22 cellular contexts compared by ENCODE assay signal in genomic region chr5:173793677-173794570, GRCh38.
A peak's percentile ranks its signal among the peaks of the same experiment; 100 is the strongest.
DNase-seq lines count a peak whose midpoint lies in the region; ATAC-seq, FAIRE-seq and TF ChIP-seq lines count a peak whose summit lies in the region.
"Had no signal": no experiment of that assay in that cellular context is flagged by ENCODE, and none has a peak within 500 bp of the region (broad histone marks: within the 10 kb centered on the region; RNA-seq: fewer than 3 reads in every experiment).

No MANE protein-coding gene starts in this region.

- H3K4me2 ChIP-seq in A549 = peak overlapping the region; percentile 24; the same call in 2 of the 3 replicates
- no peak overlapping the region for H3K4me2 ChIP-seq in mesenchymal stem cell (ENCODE audit: low read length, poor library complexity, severe bottlenecking)
- H3K4me2 ChIP-seq: hepatocyte had no signal

- H3K9me3 Mint-ChIP-seq in CD8-positive, alpha-beta T cell = no peaks in the 10 kb centered on the region
- H3K9me3 Mint-ChIP-seq: activated T-helper 1 cell treated with anti-CD3 and anti-CD28 coated beads, Interleukin-12 subunit alpha, Interleukin-12 subunit beta, Interleukin-2, Interleukin-4 antibody, amounts not matched to agents 30 ng/mL and 10 ng/mL and 1 ng/mL, durations not matched to agents 14 hours and 24 hours and 36 hours; CD4-positive, CD25-positive, alpha-beta regulatory T cell; natural killer cell had no signal

- H3K4me1 Mint-ChIP-seq in CD8-positive, alpha-beta T cell (ENCODE audit: low read depth) = no peaks in the 10 kb centered on the region
- H3K4me1 Mint-ChIP-seq: natural killer cell had no signal

- no peak overlapping the region for H3K23ac ChIP-seq in mesenchymal stem cell (ENCODE audit: low read length in 2 of 2)

- no peak overlapping the region for H2BK15ac ChIP-seq in mesenchymal stem cell (ENCODE audit: low read depth, poor library complexity, severe bottlenecking)

- ATAC-seq in A549 (peak in 1 of 2 experiments; percentile 30; a peak in 1 of 6 replicates), HG03025 (IDR thresholded peaks at IDR 0.05; ENCODE audit: low FRiP score, unreplicated experiment) (no peak), HG02970 (IDR thresholded peaks at IDR 0.05; ENCODE audit: low FRiP score, unreplicated experiment) (no peak)
- no peak for ATAC-seq in CD8-positive, alpha-beta T cell
- ATAC-seq: natural killer cell had no signal

- no peaks in the 10 kb centered on the region for H3K9me3 ChIP-seq in A549
- H3K9me3 ChIP-seq in duodenal mucosa (ENCODE audit: control insufficient read depth in 1 of 2, low read length in 2 of 2) = no peaks in the 10 kb centered on the region
- H3K9me3 ChIP-seq in mesenchymal stem cell (ENCODE audit: control insufficient read depth, low read length) = no peaks in the 10 kb centered on the region
- no peaks in the 10 kb centered on the region for H3K9me3 ChIP-seq in CD8-positive, alpha-beta T cell (ENCODE audit: low read length)
- H3K9me3 ChIP-seq: vagina had no signal

- H3K4me1 ChIP-seq in A549 = peaks cover 24% of the 10 kb centered on the region
- H3K4me1 ChIP-seq in duodenal mucosa (ENCODE audit: control insufficient read depth in 1 of 2, insufficient read depth in 2 of 2, low read length in 2 of 2) = peaks cover 49 to 54% of the 10 kb centered on the region in 2 donors
- peaks cover 8% of the 10 kb centered on the region for H3K4me1 ChIP-seq in mesenchymal stem cell (ENCODE audit: control insufficient read depth, insufficient read depth, low read depth, low read length)
- H3K4me1 ChIP-seq in CD8-positive, alpha-beta T cell (ENCODE audit: insufficient read depth, low read length) = no peaks in the 10 kb centered on the region

- H2AK5ac ChIP-seq in mesenchymal stem cell (ENCODE audit: low read length, severe bottlenecking) = peak overlapping the region; percentile 19

- H3K27ac ChIP-seq in A549 = peak overlapping the region; percentile 51 to 64
- H3K27ac ChIP-seq in duodenal mucosa (ENCODE audit: low read depth, low read length) = peak overlapping the region; percentile 43
- H3K27ac ChIP-seq in mesenchymal stem cell (ENCODE audit: low read length, poor library complexity, severe bottlenecking) = no peak overlapping the region
- no peak overlapping the region for H3K27ac ChIP-seq in CD8-positive, alpha-beta T cell (ENCODE audit: low read depth, low read length)
- H3K27ac ChIP-seq: hepatocyte, vagina had no signal

- no peak for FAIRE-seq in A549 (lab: Jason Lieb, UNC)
- FAIRE-seq: A204.1, bronchial epithelial cell had no signal

- CTCF ChIA-PET in A549 (lab: Yijun Ruan, JAX) = no interaction called here
- CTCF ChIA-PET in CD8-positive, alpha-beta T cell (lab: Charles Lee) = no interaction called here

- H3K27me3 Mint-ChIP-seq in CD8-positive, alpha-beta T cell (ENCODE audit: low read depth) = no peaks in the 10 kb centered on the region
- H3K27me3 Mint-ChIP-seq: CD4-positive, CD25-positive, alpha-beta regulatory T cell had no signal

- H3K4ac ChIP-seq in mesenchymal stem cell (ENCODE audit: low read depth in 1 of 2, low read length in 2 of 2) = no peak overlapping the region

- H3K36me3 ChIP-seq in duodenal mucosa (ENCODE audit: control insufficient read depth in 1 of 2, insufficient read depth in 2 of 2, low read length in 2 of 2) = no peaks in the 10 kb centered on the region
- no peaks in the 10 kb centered on the region for H3K36me3 ChIP-seq in mesenchymal stem cell (ENCODE audit: control insufficient read depth in 1 of 2, insufficient read depth in 2 of 2, low read depth in 1 of 2, low read length in 2 of 2)
- no peaks in the 10 kb centered on the region for H3K36me3 ChIP-seq in CD8-positive, alpha-beta T cell (ENCODE audit: insufficient read depth, low read length)
- H3K36me3 ChIP-seq: vagina had no signal

- TF ChIP-seq POLR2A in A549 (IDR thresholded peaks at IDR 0.05; ENCODE audit: low read length) = no peak

- H3K14ac ChIP-seq in mesenchymal stem cell (ENCODE audit: low read length in 2 of 2) = no peak overlapping the region

- DNase-seq in A549 (ENCODE audit: low read depth in 1 of 2, low spot score in 1 of 2) = no peak
- peak; percentile 47 for DNase-seq in NCI-H345 treated with DMSO at 0.1 percent for 48 hours (lab: John Stamatoyannopoulos, UW; ENCODE audit: unreplicated experiment)
- DNase-seq in mesenchymal stem cell = no peak
- DNase-seq in DMS53 treated with DMSO at 0.1 percent for 48 hours (lab: John Stamatoyannopoulos, UW; ENCODE audit: unreplicated experiment) = no peak
- no peak for DNase-seq in CD8-positive, alpha-beta T cell
- DNase-seq: activated CD4-positive, alpha-beta T cell treated with anti-CD3 and anti-CD28 coated beads, Interleukin-2, amount 50 U/mL, for 4 hours; CD4-positive, CD25-positive, alpha-beta regulatory T cell; natural killer cell; NCI-H187 treated with DMSO at 0.1 percent for 48 hours; NCI-H510A; OCI-M1; stimulated activated CD4-positive, alpha-beta T cell treated with anti-CD3 and anti-CD28 coated beads, Interleukin-12 subunit alpha, Interleukin-12 subunit beta, amount 100 ng/mL, for 4 hours; stimulated activated naive CD4-positive, alpha-beta T cell treated with Interleukin-2 at 50 U/mL for 16 hours had no signal

- H4K91ac ChIP-seq in mesenchymal stem cell (ENCODE audit: low read length) = no peak overlapping the region

- no peaks in the 10 kb centered on the region for H3K79me1 ChIP-seq in mesenchymal stem cell (replicated peaks; ENCODE audit: low read length, poor library complexity, severe bottlenecking)

- H3K27me3 ChIP-seq in duodenal mucosa (ENCODE audit: control insufficient read depth in 1 of 2, insufficient read depth in 2 of 2, low read length in 2 of 2) (no peaks in the 10 kb centered on the region), mesenchymal stem cell (ENCODE audit: control insufficient read depth in 1 of 2, insufficient read depth in 1 of 2, low read length in 2 of 2) (peaks cover 0 to 7% of the 10 kb centered on the region in 2 experiments)
- H3K27me3 ChIP-seq in CD8-positive, alpha-beta T cell (ENCODE audit: insufficient read depth, low read length) = no peaks in the 10 kb centered on the region
- H3K27me3 ChIP-seq: hepatocyte, vagina had no signal

- H3K9ac ChIP-seq in duodenal mucosa (ENCODE audit: low read depth in 1 of 2, low read length in 2 of 2) (no peak overlapping the region), mesenchymal stem cell (ENCODE audit: low read length) (no peak overlapping the region)

- H3K36me3 Mint-ChIP-seq in CD8-positive, alpha-beta T cell = no peaks in the 10 kb centered on the region
- H3K36me3 Mint-ChIP-seq: CD4-positive, CD25-positive, alpha-beta regulatory T cell; natural killer cell had no signal

- no peak for TF ChIP-seq EP300 in A549 (IDR thresholded peaks at IDR 0.05)

- 78% methylated on average over 16 of the region's 16 CpGs for whole genome bisulfite sequencing in A549 (ENCODE audit: missing lambda C conversion rate)
- 94% methylated on average over 16 of the region's 16 CpGs for WGBS in mesenchymal stem cell

- no peak overlapping the region for H2BK5ac ChIP-seq in mesenchymal stem cell (ENCODE audit: low read depth, low read length, poor library complexity, severe bottlenecking)

- no peak overlapping the region for H2BK120ac ChIP-seq in mesenchymal stem cell (ENCODE audit: low read depth, low read length)

- POLR2A ChIA-PET in A549 (lab: Yijun Ruan, JAX) = no interaction called here
- POLR2A ChIA-PET in CD8-positive, alpha-beta T cell (lab: Charles Lee) = no interaction called here

- H3K18ac ChIP-seq in mesenchymal stem cell (ENCODE audit: low read depth in 1 of 2, low read length in 2 of 2) = no peak overlapping the region

- no peak overlapping the region for H3K4me3 Mint-ChIP-seq in CD8-positive, alpha-beta T cell
- H3K4me3 Mint-ChIP-seq: activated T-helper 1 cell treated with anti-CD3 and anti-CD28 coated beads, Interleukin-12 subunit alpha, Interleukin-12 subunit beta, Interleukin-2, Interleukin-4 antibody, amounts not matched to agents 30 ng/mL and 10 ng/mL and 1 ng/mL, durations not matched to agents 14 hours and 24 hours and 36 hours; CD4-positive, CD25-positive, alpha-beta regulatory T cell; natural killer cell had no signal

- no peak overlapping the region for H3K27ac Mint-ChIP-seq in CD8-positive, alpha-beta T cell
- H3K27ac Mint-ChIP-seq: activated T-helper 1 cell treated with anti-CD3 and anti-CD28 coated beads, Interleukin-12 subunit alpha, Interleukin-12 subunit beta, Interleukin-2, Interleukin-4 antibody, amounts not matched to agents 30 ng/mL and 10 ng/mL and 1 ng/mL, durations not matched to agents 14 hours and 24 hours and 36 hours; natural killer cell; progenitor cell of endocrine pancreas had no signal

- H3K4me3 ChIP-seq in A549 = no peak overlapping the region
- no peak overlapping the region for H3K4me3 ChIP-seq in duodenal mucosa (ENCODE audit: low read depth in 1 of 2, low read length in 2 of 2)
- no peak overlapping the region for H3K4me3 ChIP-seq in mesenchymal stem cell (ENCODE audit: insufficient read depth in 1 of 2, low read depth in 1 of 2, low read length in 2 of 2)
- no peak overlapping the region for H3K4me3 ChIP-seq in CD8-positive, alpha-beta T cell (ENCODE audit: low read depth, low read length)
- H3K4me3 ChIP-seq: hepatocyte, vagina had no signal

- TF ChIP-seq CTCF in A549 (IDR thresholded peaks at IDR 0.05) = no peak
- no peak for TF ChIP-seq CTCF in CD8-positive, alpha-beta T cell (IDR thresholded peaks at IDR 0.05)

- no peak for TF ChIP-seq RAD21 in A549 (conservative IDR thresholded peaks at IDR 0.05 in 1 of 2, IDR thresholded peaks at IDR 0.05 in 1 of 2)

- H2AFZ ChIP-seq in mesenchymal stem cell (ENCODE audit: low read depth, low read length) = no peak overlapping the region
- H2AFZ ChIP-seq: hepatocyte had no signal

- no peak overlapping the region for H2BK12ac ChIP-seq in mesenchymal stem cell (ENCODE audit: low read length in 2 of 2)

- H4K8ac ChIP-seq in mesenchymal stem cell (ENCODE audit: low read length) = no peak overlapping the region

- intact Hi-C loops in CD8-positive, alpha-beta T cell (cut with DNase I, micrococcal nuclease) = no loop called here

TF ChIP-seq in A549, 52 proteins besides CTCF, POLR2A, EP300 and RAD21:
- TF ChIP-seq ATOH8 (CRISPR knock-in tag; IDR thresholded peaks at IDR 0.05; ENCODE audit: low read depth) (no peak), JUN (IDR thresholded peaks at IDR 0.05) (no peak), MAFK (IDR thresholded peaks at IDR 0.05; ENCODE audit: partially characterized antibody) (no peak), EHF (CRISPR knock-in tag; IDR thresholded peaks at IDR 0.05) (no peak), MAZ (IDR thresholded peaks at IDR 0.05; ENCODE audit: borderline replicate concordance, low read depth, low read length) (no peak)
TF ChIP-seq in A549: peak in this region for 0.

Comparison
In these comparisons a context has a peak if more than half of its experiments do, and no peak if none do; other contexts are left out.
1. H3K27ac ChIP-seq: peak in A549 (2 of 2) and duodenal mucosa (single experiment); none in mesenchymal stem cell (single experiment) and CD8-positive, alpha-beta T cell (single experiment).